ENCODE assay signal across 8 cellular contexts in the genomic region with DNA sequence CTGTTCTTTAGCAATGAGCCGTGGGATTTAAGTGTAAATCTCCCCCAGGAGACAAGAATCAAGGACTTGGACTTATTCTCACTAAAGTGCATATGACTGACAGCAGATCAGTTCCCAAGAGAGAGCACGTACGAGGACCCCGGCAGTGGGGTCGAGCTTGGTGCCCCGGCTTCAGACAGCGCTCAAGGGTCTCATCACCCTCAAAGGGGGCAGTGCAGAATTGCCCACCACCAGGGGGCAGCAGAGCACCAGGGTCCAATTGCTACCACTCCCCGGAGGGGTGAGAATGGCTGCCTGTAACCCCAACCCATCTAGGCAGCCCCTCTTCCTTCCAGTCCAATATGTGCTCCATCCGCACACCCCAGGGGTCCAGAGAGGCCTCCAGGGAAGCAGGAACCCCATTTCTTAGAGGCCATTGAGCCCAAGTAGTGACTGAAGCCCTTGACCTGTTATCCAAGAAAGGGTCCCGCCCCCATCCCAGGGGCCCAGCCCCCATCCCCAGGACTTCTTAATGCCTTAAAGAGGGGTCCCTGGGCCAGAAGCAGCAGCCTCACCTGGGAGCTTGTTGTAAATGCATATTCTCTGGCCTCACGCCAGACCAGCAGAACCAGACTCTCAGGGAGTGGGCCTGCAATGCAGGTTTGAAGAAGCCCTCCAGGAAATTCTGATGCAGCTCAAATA.
DNase-seq lines count a peak whose midpoint lies in the region; ATAC-seq and TF ChIP-seq lines count a peak whose summit lies in the region.

No MANE protein-coding gene starts in this region.

- H3K4me3 Mint-ChIP-seq in activated T-cell treated with anti-CD3 and anti-CD28 coated beads, Interleukin-2, amount 50 U/mL, for 72 hours: no peak overlapping the region

- no peaks in the 10 kb centered on the region for H3K9me3 Mint-ChIP-seq in activated T-cell treated with anti-CD3 and anti-CD28 coated beads, Interleukin-2, amount 50 U/mL, for 72 hours

- peak; percentile 71 to 74 for ATAC-seq in activated T-cell treated with anti-CD3 and anti-CD28 coated beads, Interleukin-2, amount 50 U/mL, for 72 hours (replicated peaks in 1 of 2)
- ATAC-seq in HG02970 (IDR thresholded peaks at IDR 0.05; ENCODE audit: low FRiP score, unreplicated experiment) (no peak), HG03378 (IDR thresholded peaks at IDR 0.05; ENCODE audit: unreplicated experiment) (no peak)

- no peaks in the 10 kb centered on the region for H3K36me3 Mint-ChIP-seq in activated T-cell treated with anti-CD3 and anti-CD28 coated beads, Interleukin-2, amount 50 U/mL, for 72 hours (ENCODE audit: insufficient read depth in 2 of 2)

- H3K27me3 Mint-ChIP-seq in activated T-cell treated with anti-CD3 and anti-CD28 coated beads, Interleukin-2, amount 50 U/mL, for 72 hours (ENCODE audit: low read depth): no peaks in the 10 kb centered on the region

- peak; percentile 84 for TF ChIP-seq CTCF in retinal pigment epithelial cell (conservative IDR thresholded peaks at IDR 0.05; ENCODE audit: low read depth, low read length)

- no peak overlapping the region for H3K27ac Mint-ChIP-seq in activated T-cell treated with anti-CD3 and anti-CD28 coated beads, Interleukin-2, amount 50 U/mL, for 72 hours

- H3K4me3 ChIP-seq in retinal pigment epithelial cell (ENCODE audit: low read length): no peak overlapping the region

- peaks cover 4% of the 10 kb centered on the region for H3K4me1 Mint-ChIP-seq in activated T-cell treated with anti-CD3 and anti-CD28 coated beads, Interleukin-2, amount 50 U/mL, for 72 hours (ENCODE audit: low read depth)

- peak; percentile 38 for DNase-seq in NCI-H510A treated with DMSO at 0.1 percent for 48 hours (lab: John Stamatoyannopoulos, UW)
- no peak for DNase-seq in NCI-H510A (lab: John Stamatoyannopoulos, UW)
- peak; percentile 19 for DNase-seq in OCI-M2 (lab: John Stamatoyannopoulos, UW; ENCODE audit: unreplicated experiment)
- peak; percentile 73 to 81 for DNase-seq in activated T-cell treated with anti-CD3 and anti-CD28 coated beads, Interleukin-2, amount 50 U/mL, for 72 hours
- peak; percentile 36 for DNase-seq in glomerular visceral epithelial cell (ENCODE audit: extremely low spot score)
- DNase-seq in retinal pigment epithelial cell (ENCODE audit: low read depth): no peak

Comparison
In these comparisons a context has a peak if more than half of its experiments do, and no peak if none do; other contexts are left out.
1. DNase-seq: peak in NCI-H510A treated with DMSO at 0.1 percent for 48 hours (single experiment), OCI-M2 (single experiment), activated T-cell treated with anti-CD3 and anti-CD28 coated beads, Interleukin-2, amount 50 U/mL, for 72 hours (2 of 2) and glomerular visceral epithelial cell (single experiment); none in NCI-H510A (single experiment) and retinal pigment epithelial cell (single experiment).
2. ATAC-seq: peak in activated T-cell treated with anti-CD3 and anti-CD28 coated beads, Interleukin-2, amount 50 U/mL, for 72 hours (2 of 2); none in HG02970 (single experiment) and HG03378 (single experiment).